Comparison of ENCODE assay signal across 17 cellular contexts in the genomic region with DNA sequence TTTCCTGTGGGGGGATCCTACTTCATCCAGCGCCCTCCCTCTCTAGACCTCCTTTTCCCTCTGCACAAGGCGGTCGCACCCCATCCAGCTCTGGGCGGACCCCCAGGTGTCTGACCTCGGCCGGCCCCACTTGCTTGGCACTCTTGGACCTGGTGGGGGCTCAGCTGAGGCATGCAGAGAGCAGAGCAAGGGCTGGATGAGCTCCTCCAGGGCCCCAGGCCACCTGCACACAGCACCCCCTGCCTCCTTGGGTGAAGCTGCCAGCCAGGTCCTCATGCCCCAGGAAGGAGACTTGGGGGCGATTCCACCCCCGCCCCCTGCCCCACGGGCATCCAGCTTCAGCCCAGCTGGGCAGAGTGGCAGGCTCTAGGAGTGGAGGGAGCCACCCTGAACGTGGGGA.
DNase-seq lines count a peak whose midpoint lies in the region; ATAC-seq, FAIRE-seq and TF ChIP-seq lines count a peak whose summit lies in the region.
"Had no signal": no experiment of that assay in that cellular context is flagged by ENCODE, and none has a peak within 500 bp of the region (broad histone marks: within the 10 kb centered on the region; RNA-seq: fewer than 3 reads in every experiment).

No MANE protein-coding gene starts in this region.

- FAIRE-seq in HepG2 (lab: Jason Lieb, UNC) = no peak
- FAIRE-seq: A549, G401.6, GM12891 had no signal

- CTCF ChIA-PET in HepG2 (lab: Yijun Ruan, JAX; ENCODE audit: low intra/inter-chr PET ratio, low total read pairs) = no interaction called here

- H3K27ac ChIP-seq in HepG2 (ENCODE audit: extremely low read length, insufficient read depth, low read length) (no peak overlapping the region), right lobe of liver (no peak overlapping the region), mesenchymal stem cell (ENCODE audit: low read length, poor library complexity, severe bottlenecking) (no peak overlapping the region), heart right ventricle (no peak overlapping the region)
- H3K27ac ChIP-seq: 22Rv1, A549, KMS-11 had no signal

- H3K27me3 ChIP-seq in HepG2 (ENCODE audit: control insufficient read depth in 1 of 2, insufficient read depth in 2 of 2, low read length in 2 of 2) (peaks cover 7 to 43% of the 10 kb centered on the region in 2 experiments; a peak in 4 of 5 replicates), right lobe of liver (no peaks in the 10 kb centered on the region), NT2/D1 (ENCODE audit: insufficient read depth, insufficient read length) (peaks cover 13% of the 10 kb centered on the region), mesenchymal stem cell (ENCODE audit: control insufficient read depth in 1 of 2, insufficient read depth in 1 of 2, low read length in 2 of 2) (peaks cover 5 to 8% of the 10 kb centered on the region in 2 experiments), heart right ventricle (peaks cover 0 to 12% (median 0%) of the 10 kb centered on the region in 7 donors)

- H4K8ac ChIP-seq in mesenchymal stem cell (ENCODE audit: low read length) = no peak overlapping the region

- intact Hi-C loops in HepG2 (cut with micrococcal nuclease; ENCODE audit: unreplicated experiment) = no loop called here
- intact Hi-C loops in right lobe of liver (cut with DNase I) = no loop called here
- intact Hi-C loops in heart right ventricle (cut with DNase I) = no loop called here

- H2BK5ac ChIP-seq in mesenchymal stem cell (ENCODE audit: low read depth, low read length, poor library complexity, severe bottlenecking) = no peak overlapping the region

- H3K4me2 ChIP-seq in HepG2 (ENCODE audit: low read depth, low read length) = no peak overlapping the region
- H3K4me2 ChIP-seq in mesenchymal stem cell (ENCODE audit: low read length, poor library complexity, severe bottlenecking) = no peak overlapping the region
- H3K4me2 ChIP-seq: A549, KMS-11 had no signal

- TF ChIP-seq CTCF in HepG2 (CRISPR knock-in tag; IDR thresholded peaks at IDR 0.05) = no peak
- TF ChIP-seq CTCF in right lobe of liver (IDR thresholded peaks at IDR 0.05) = no peak
- TF ChIP-seq CTCF in heart right ventricle (IDR thresholded peaks at IDR 0.05) = no peak

- H3K23ac ChIP-seq in mesenchymal stem cell (ENCODE audit: low read length in 2 of 2) = no peak overlapping the region

- H3K4me1 ChIP-seq in HepG2 (ENCODE audit: insufficient read depth, low read length) (peaks cover 13% of the 10 kb centered on the region), right lobe of liver (peaks cover 0 to 11% (median 2%) of the 10 kb centered on the region in 4 donors), NT2/D1 (ENCODE audit: insufficient read depth, insufficient read length) (peaks cover 32% of the 10 kb centered on the region), mesenchymal stem cell (ENCODE audit: control insufficient read depth, insufficient read depth, low read depth, low read length) (peaks cover 45% of the 10 kb centered on the region), heart right ventricle (peaks cover 0 to 6% (median 0%) of the 10 kb centered on the region in 9 donors)
- H3K4me1 ChIP-seq: HAP-1 had no signal

- H2BK12ac ChIP-seq in mesenchymal stem cell (ENCODE audit: low read length in 2 of 2) = no peak overlapping the region

- no peak for TF ChIP-seq POLR2A in HepG2 (IDR thresholded peaks at IDR 0.05; ENCODE audit: insufficient read depth in 1 of 2, low read depth in 2 of 2, low read length in 2 of 2)
- no peak for TF ChIP-seq POLR2A in right lobe of liver (IDR thresholded peaks at IDR 0.05)

- H2AFZ ChIP-seq in HepG2 (ENCODE audit: low read length) (no peak overlapping the region), mesenchymal stem cell (ENCODE audit: low read depth, low read length) (no peak overlapping the region)

- no TSS peak for BruUV-seq in HepG2 (replicated peaks; lab: Mats Ljungman, UMichigan)

- no peak for TF ChIP-seq RAD21 in HepG2 (CRISPR knock-in tag; IDR thresholded peaks at IDR 0.05)

- WGBS in HepG2 (ENCODE audit: low lambda C conversion rate) = 37% methylated on average over 10 of the region's 10 CpGs
- WGBS in right lobe of liver (ENCODE audit: insufficient coverage, low coverage, low lambda C conversion rate, missing lambda C conversion rate) = 75% methylated on average over 2 of the region's 10 CpGs
- WGBS in mesenchymal stem cell = 94% methylated on average over 10 of the region's 10 CpGs
- WGBS in heart right ventricle, 2 donors = 93 to 96% methylated on average over 10 of the region's 10 CpGs

- H3K4me3 ChIP-seq in HepG2 (replicated peaks in 1 of 3; ENCODE audit: insufficient read depth in 1 of 3, low read depth in 2 of 3, low read length in 3 of 3) = no peak overlapping the region
- H3K4me3 ChIP-seq in right lobe of liver = no peak overlapping the region
- H3K4me3 ChIP-seq in NT2/D1 (ENCODE audit: insufficient read length, low read depth) = no peak overlapping the region
- H3K4me3 ChIP-seq in mesenchymal stem cell (ENCODE audit: insufficient read depth in 1 of 2, low read depth in 1 of 2, low read length in 2 of 2) = no peak overlapping the region
- no peak overlapping the region for H3K4me3 ChIP-seq in heart right ventricle
- H3K4me3 ChIP-seq: A549, HAP-1 had no signal

- no peak overlapping the region for H3K4ac ChIP-seq in mesenchymal stem cell (ENCODE audit: low read depth in 1 of 2, low read length in 2 of 2)

- DNase-seq in HepG2 (ENCODE audit: low spot score) (no peak), right lobe of liver (no peak), NT2/D1 (ENCODE audit: low read depth, low spot score) (no peak), mesenchymal stem cell (no peak), NCI-H2227 treated with DMSO at 0.1 percent for 48 hours (lab: John Stamatoyannopoulos, UW) (no peak), heart right ventricle (no peak)
- DNase-seq in activated effector memory CD4-positive, alpha-beta T cell treated with Interleukin-2 at 50 U/mL for 16 hours = no peak
- DNase-seq: AML-193; Calu3; CD8-positive, alpha-beta T cell; DMS 273 treated with DMSO at 0.1 percent for 48 hours had no signal

- H3K18ac ChIP-seq in mesenchymal stem cell (ENCODE audit: low read depth in 1 of 2, low read length in 2 of 2) = no peak overlapping the region

- ATAC-seq in HepG2 (no peak), right lobe of liver (no peak), heart right ventricle (no peak)
- ATAC-seq: A549; CD8-positive, alpha-beta T cell had no signal

- no peaks in the 10 kb centered on the region for H3K9me3 ChIP-seq in HepG2 (ENCODE audit: low read length)
- no peaks in the 10 kb centered on the region for H3K9me3 ChIP-seq in right lobe of liver
- no peaks in the 10 kb centered on the region for H3K9me3 ChIP-seq in NT2/D1 (ENCODE audit: insufficient read depth, low read length)
- H3K9me3 ChIP-seq in mesenchymal stem cell (ENCODE audit: control insufficient read depth, low read length) = no peaks in the 10 kb centered on the region
- H3K9me3 ChIP-seq in heart right ventricle = no peaks in the 10 kb centered on the region
- H3K9me3 ChIP-seq: A549, HAP-1 had no signal

- H3K79me2 ChIP-seq in HepG2 (ENCODE audit: insufficient read depth, low read length) = no peaks in the 10 kb centered on the region

- POLR2A ChIA-PET in HepG2 (lab: Yijun Ruan, JAX) = no interaction called here

- no peak overlapping the region for H2AK5ac ChIP-seq in mesenchymal stem cell (ENCODE audit: low read length, severe bottlenecking)

- H4K91ac ChIP-seq in mesenchymal stem cell (ENCODE audit: low read length) = no peak overlapping the region

- peaks cover 4% of the 10 kb centered on the region; the same call in 1 of the 2 replicates for H4K20me1 ChIP-seq in HepG2 (ENCODE audit: insufficient read depth, low read length)

- peak overlapping the region; percentile 54 for H2BK15ac ChIP-seq in mesenchymal stem cell (ENCODE audit: low read depth, poor library complexity, severe bottlenecking)

- in situ Hi-C loops in HepG2 (cut with HindIII; ENCODE audit: extremely low pct_ligation_motif_present, low pct_unique_long_range_greater_than_20kb) = no loop called here

- no peak overlapping the region for H3K14ac ChIP-seq in mesenchymal stem cell (ENCODE audit: low read length in 2 of 2)

- TF ChIP-seq EP300 in HepG2 (IDR thresholded peaks at IDR 0.05; ENCODE audit: low read depth in 2 of 2, low read length in 2 of 2) (no peak), HepG2 (CRISPR knock-in tag; IDR thresholded peaks at IDR 0.05; ENCODE audit: borderline replicate concordance) (no peak)

- H3K36me3 ChIP-seq in HepG2 (replicated peaks in 1 of 2; ENCODE audit: control insufficient read depth in 1 of 2, insufficient read depth in 2 of 2, low read length in 2 of 2) (no peaks in the 10 kb centered on the region), right lobe of liver (no peaks in the 10 kb centered on the region), NT2/D1 (ENCODE audit: insufficient read depth, insufficient read length, low read length) (no peaks in the 10 kb centered on the region), mesenchymal stem cell (ENCODE audit: control insufficient read depth in 1 of 2, insufficient read depth in 2 of 2, low read depth in 1 of 2, low read length in 2 of 2) (peaks cover 0 to 6% of the 10 kb centered on the region in 2 experiments), heart right ventricle (no peaks in the 10 kb centered on the region)
- H3K36me3 ChIP-seq: HAP-1 had no signal

- H3K79me1 ChIP-seq in mesenchymal stem cell (replicated peaks; ENCODE audit: low read length, poor library complexity, severe bottlenecking) = peaks cover 13% of the 10 kb centered on the region

- H3K9ac ChIP-seq in HepG2 (ENCODE audit: insufficient read depth, low read depth, low read length) (no peak overlapping the region), NT2/D1 (ENCODE audit: insufficient read length, low read depth) (peak overlapping the region; percentile 32), mesenchymal stem cell (ENCODE audit: low read length) (no peak overlapping the region)
- H3K9ac ChIP-seq: KMS-11 had no signal

- H2BK120ac ChIP-seq in mesenchymal stem cell (ENCODE audit: low read depth, low read length) = no peak overlapping the region

TF ChIP-seq in HepG2, 621 proteins besides CTCF, POLR2A, EP300 and RAD21:
- TF ChIP-seq ZKSCAN5 (CRISPR knock-in tag; IDR thresholded peaks at IDR 0.05) (no peak), ZNF350 (CRISPR knock-in tag; IDR thresholded peaks at IDR 0.05; ENCODE audit: borderline replicate concordance, low read depth) (0 out of 2 replicates have a peak, but pooled peaks have one; percentile 16), NRL (CRISPR knock-in tag; IDR thresholded peaks at IDR 0.05; ENCODE audit: borderline replicate concordance) (no peak)
